10 cellular contexts compared by ENCODE assay signal in the genomic region with DNA sequence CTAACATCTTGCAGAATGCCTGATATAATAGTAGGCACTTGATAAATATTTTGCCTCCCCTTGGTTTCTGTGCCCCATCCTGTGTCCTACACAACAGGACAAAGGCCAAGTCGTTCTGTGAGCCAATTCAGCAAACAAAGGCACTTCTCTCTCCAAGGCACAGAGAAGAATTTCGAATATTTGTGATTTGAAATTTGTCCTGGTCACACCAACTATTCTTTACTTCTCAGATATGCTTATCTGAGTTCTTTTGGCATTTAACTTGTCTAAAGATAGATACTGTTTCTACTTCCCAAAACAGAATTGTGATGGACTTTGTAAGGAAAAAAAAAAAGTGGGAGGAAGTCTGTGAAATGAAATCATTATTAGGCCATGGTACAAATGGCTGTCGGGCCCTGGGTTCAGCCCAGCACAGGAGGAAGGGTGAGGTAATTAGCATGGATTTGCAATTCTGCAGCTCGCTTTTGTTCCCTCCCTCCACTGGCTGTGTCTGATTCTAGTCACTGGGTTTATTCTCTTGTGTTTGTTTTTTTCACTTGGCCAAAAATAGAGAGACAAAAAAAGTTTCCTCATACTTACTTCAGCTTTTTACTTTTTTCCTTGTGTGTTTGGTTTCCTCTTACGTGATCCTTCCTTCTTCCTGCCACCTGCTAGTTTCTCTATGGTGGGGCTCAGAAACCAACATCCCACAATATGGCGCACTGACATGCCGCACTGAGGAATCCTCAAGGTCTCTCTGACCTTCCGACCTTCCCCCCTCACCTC.
DNase-seq lines count a peak whose midpoint lies in the region; ATAC-seq and TF ChIP-seq lines count a peak whose summit lies in the region.
"Had no signal": no experiment of that assay in that cellular context is flagged by ENCODE, and none has a peak within 500 bp of the region (broad histone marks: within the 10 kb centered on the region; RNA-seq: fewer than 3 reads in every experiment).

No MANE protein-coding gene starts in this region.

- intact Hi-C loops in esophagus muscularis mucosa (cut with DNase I): no loop called here

- H3K36me3 Mint-ChIP-seq in IgD-negative memory B cell: no peaks in the 10 kb centered on the region

- peaks cover 4% of the 10 kb centered on the region; the same call in 1 of the 2 replicates for H3K9me3 ChIP-seq in DOHH2 (ENCODE audit: control insufficient read depth, insufficient read depth, low read length)
- no peaks in the 10 kb centered on the region for H3K9me3 ChIP-seq in esophagus muscularis mucosa
- no peaks in the 10 kb centered on the region for H3K9me3 ChIP-seq in neuron (ENCODE audit: low read length)
- H3K9me3 ChIP-seq: Caco-2 had no signal

- 46% methylated on average over 8 of the region's 8 CpGs for WGBS in esophagus muscularis mucosa

- peaks cover 22% of the 10 kb centered on the region for H3F3A ChIP-seq in DOHH2 (ENCODE audit: control insufficient read depth, insufficient read depth)

- no peak for TF ChIP-seq POLR2A in esophagus muscularis mucosa (IDR thresholded peaks at IDR 0.05; ENCODE audit: low read depth)

- H3K9me2 ChIP-seq in DOHH2 (replicated peaks; ENCODE audit: control insufficient read depth, low read length): no peaks in the 10 kb centered on the region

- no peak for ATAC-seq in GM21526 (IDR thresholded peaks at IDR 0.05; ENCODE audit: low FRiP score, unreplicated experiment)

- H3K27me3 Mint-ChIP-seq in IgD-negative memory B cell: no peaks in the 10 kb centered on the region
- H3K27me3 Mint-ChIP-seq: central memory CD8-positive, alpha-beta T cell had no signal

- peak overlapping the region; percentile 61 for H3K4me2 ChIP-seq in DOHH2 (ENCODE audit: low read length)

- no peaks in the 10 kb centered on the region for H3K79me2 ChIP-seq in DOHH2 (ENCODE audit: control insufficient read depth, low read length)

- no peaks in the 10 kb centered on the region for H4K20me1 ChIP-seq in DOHH2 (ENCODE audit: control insufficient read depth, insufficient read depth, low read depth, low read length)

- TF ChIP-seq EP300 in esophagus muscularis mucosa (IDR thresholded peaks at IDR 0.05): no peak

- H3K9me3 Mint-ChIP-seq in IgD-negative memory B cell: no peaks in the 10 kb centered on the region
- H3K9me3 Mint-ChIP-seq: central memory CD8-positive, alpha-beta T cell had no signal

- TF ChIP-seq CTCF in DOHH2 (IDR thresholded peaks at IDR 0.05; ENCODE audit: low read depth, low read length, poor library complexity, severe bottlenecking) (no peak), esophagus muscularis mucosa (IDR thresholded peaks at IDR 0.05) (no peak)

- H3K36me3 ChIP-seq in DOHH2 (ENCODE audit: control insufficient read depth, low read length) (0 out of 2 replicates have a peak, but pooled peaks cover 4% of the 10 kb centered on the region), esophagus muscularis mucosa (no peaks in the 10 kb centered on the region), neuron (ENCODE audit: insufficient read depth, low read length) (no peaks in the 10 kb centered on the region)

- peaks cover 22 to 27% (median 23%) of the 10 kb centered on the region in 3 donors for H3K4me1 Mint-ChIP-seq in IgD-negative memory B cell
- H3K4me1 Mint-ChIP-seq: central memory CD8-positive, alpha-beta T cell had no signal

- H3K4me3 ChIP-seq in DOHH2 (ENCODE audit: low read length): peak overlapping the region; percentile 52
- H3K4me3 ChIP-seq in esophagus muscularis mucosa: no peak overlapping the region
- peak overlapping the region; percentile 5 for H3K4me3 ChIP-seq in neuron (ENCODE audit: low read length)

- DNase-seq in esophagus muscularis mucosa (ENCODE audit: extremely low spot score) (no peak), cerebellum (ENCODE audit: low spot score) (no peak)
- no peak for DNase-seq in stimulated activated CD4-positive, alpha-beta T cell treated with anti-CD3 and anti-CD28 coated beads, Interleukin-4, amount 100 ng/mL, for 24 hours
- no peak for DNase-seq in activated effector memory CD4-positive, alpha-beta T cell treated with anti-CD3 and anti-CD28 coated beads, Interleukin-2, amount 50 U/mL, for 16 hours

- peak overlapping the region; percentile 10 to 95 (median 89) for H3K27ac Mint-ChIP-seq in IgD-negative memory B cell

- H3K27ac ChIP-seq in DOHH2 (ENCODE audit: low read depth, low read length) (peak overlapping the region; percentile 70), esophagus muscularis mucosa (replicated peaks in 1 of 4) (peak overlapping the region; percentile 60 to 72 (median 66))

- H3K27me3 ChIP-seq in DOHH2 (ENCODE audit: control insufficient read depth, low read length): no peaks in the 10 kb centered on the region
- H3K27me3 ChIP-seq in esophagus muscularis mucosa: no peaks in the 10 kb centered on the region
- H3K27me3 ChIP-seq in neuron (ENCODE audit: insufficient read depth, low read length): no peaks in the 10 kb centered on the region

- peak overlapping the region in 3 of 4 donors; percentile 26 to 88 (median 83) for H3K4me3 Mint-ChIP-seq in IgD-negative memory B cell
- H3K4me3 Mint-ChIP-seq: central memory CD8-positive, alpha-beta T cell had no signal

- peaks cover 52% of the 10 kb centered on the region for H3K4me1 ChIP-seq in DOHH2 (ENCODE audit: control insufficient read depth, low read length)
- peaks cover 4 to 17% (median 15%) of the 10 kb centered on the region in 4 donors for H3K4me1 ChIP-seq in esophagus muscularis mucosa
- peaks cover 23% of the 10 kb centered on the region for H3K4me1 ChIP-seq in neuron (ENCODE audit: insufficient read depth, low read length)

- H2AFZ ChIP-seq in neuron (ENCODE audit: low read depth, low read length): peak overlapping the region; percentile 70

Comparison
In these comparisons a context has a peak if more than half of its experiments do, and no peak if none do; other contexts are left out.
1. H3K4me3 ChIP-seq: peak in DOHH2 (single experiment) and neuron (single experiment); none in esophagus muscularis mucosa (0 of 4).